23 cellular contexts compared by ENCODE assay signal in genomic region chr10:30200019-30200415, GRCh38.
DNase-seq lines count a peak whose midpoint lies in the region; FAIRE-seq and TF ChIP-seq lines count a peak whose summit lies in the region.
"Had no signal": no experiment of that assay in that cellular context is flagged by ENCODE, and none has a peak within 500 bp of the region (broad histone marks: within the 10 kb centered on the region; RNA-seq: fewer than 3 reads in every experiment).

No MANE protein-coding gene starts in this region.

- H3K4me2 ChIP-seq in mammary epithelial cell (ENCODE audit: insufficient read depth, low read depth, low read length), result peak overlapping the region; percentile 68
- H3K4me2 ChIP-seq: A549; BLaER1 treated with 17β-estradiol and CSF1 and Interleukin-3, amounts not matched to agents 10 nM and 100 nM had no signal

- peaks cover 20% of the 10 kb centered on the region for H3K4me1 ChIP-seq in mammary epithelial cell (ENCODE audit: insufficient read depth, low read length)
- H3K4me1 ChIP-seq: A549; BLaER1 treated with 17β-estradiol and CSF1 and Interleukin-3, amounts not matched to agents 10 nM and 100 nM; Caco-2 had no signal

- dilution Hi-C loops in mammary epithelial cell (cut with HindIII; ENCODE audit: low sequenced_read_pairs), result no loop called here

- H3K79me2 ChIP-seq in mammary epithelial cell (ENCODE audit: insufficient read depth, low read length), result no peaks in the 10 kb centered on the region

- H3K9ac ChIP-seq in mammary epithelial cell (ENCODE audit: insufficient read depth, low read length), result no peak overlapping the region
- H3K9ac ChIP-seq: BLaER1 treated with 17β-estradiol and CSF1 and Interleukin-3, amounts not matched to agents 10 nM and 100 nM had no signal

- intact Hi-C loops in mammary epithelial cell (cut with micrococcal nuclease), result no loop called here
- intact Hi-C loops in MCF 10A (cut with micrococcal nuclease), result no loop called here

- H3K36me3 ChIP-seq in mammary epithelial cell (ENCODE audit: insufficient read depth, low read length), result no peaks in the 10 kb centered on the region
- no peaks in the 10 kb centered on the region for H3K36me3 ChIP-seq in bronchial epithelial cell (ENCODE audit: control insufficient read depth, insufficient read depth, low read length)
- no peaks in the 10 kb centered on the region for H3K36me3 ChIP-seq in MG63

- DNase-seq in mammary epithelial cell, result no peak
- DNase-seq in MCF 10A (ENCODE audit: unreplicated experiment), result no peak
- peak; percentile 58 for DNase-seq in bronchial epithelial cell (ENCODE audit: low read depth)
- DNase-seq in epithelial cell of esophagus (ENCODE audit: low read depth), result peak; percentile 55
- DNase-seq in MG63, result no peak
- no peak for DNase-seq in stimulated activated CD4-positive, alpha-beta T cell treated with anti-CD3 and anti-CD28 coated beads, Interleukin-1b, Interleukin-23, amount 100 ng/mL, for 48 hours
- no peak for DNase-seq in EL
- DNase-seq: AML-193; Caco-2; Calu3; CD4-positive, alpha-beta T cell; CD8-positive, alpha-beta T cell; DMS79 treated with DMSO at 0.1 percent for 48 hours; GDM1 had no signal

- no peak overlapping the region for H3K4me3 Mint-ChIP-seq in MCF 10A (ENCODE audit: unreplicated experiment)
- H3K4me3 Mint-ChIP-seq: B cell; CD4-positive, alpha-beta T cell; CD8-positive, alpha-beta T cell had no signal

- POLR2A ChIA-PET in MCF 10A (lab: Yijun Ruan, JAX), result no interaction called here

- H3K27ac ChIP-seq in mammary epithelial cell (ENCODE audit: insufficient read depth, low read depth, low read length), result peak overlapping the region; percentile 48
- H3K27ac ChIP-seq: 22Rv1; A549; BLaER1 treated with 17β-estradiol and CSF1 and Interleukin-3, amounts not matched to agents 10 nM and 100 nM; C4-2B had no signal

- H3K27ac Mint-ChIP-seq in MCF 10A (ENCODE audit: low read depth, unreplicated experiment), result no peak overlapping the region
- H3K27ac Mint-ChIP-seq: B cell; CD4-positive, alpha-beta T cell; CD8-positive, alpha-beta T cell had no signal

- peaks cover 15% of the 10 kb centered on the region for H3K27me3 Mint-ChIP-seq in MCF 10A (ENCODE audit: insufficient read depth, unreplicated experiment)

- no peaks in the 10 kb centered on the region for H3K36me3 Mint-ChIP-seq in MCF 10A (ENCODE audit: insufficient read depth, unreplicated experiment)
- H3K36me3 Mint-ChIP-seq: CD8-positive, alpha-beta T cell had no signal

- TF ChIP-seq CTCF in mammary epithelial cell (conservative IDR thresholded peaks at IDR 0.05 in 1 of 2, IDR thresholded peaks at IDR 0.05 in 1 of 2; ENCODE audit: extremely low read depth in 1 of 2, insufficient read depth in 1 of 2, low read depth in 1 of 2, low read length in 2 of 2) (no peak), MCF 10A (IDR thresholded peaks at IDR 0.05; ENCODE audit: unreplicated experiment) (no peak), bronchial epithelial cell (IDR thresholded peaks at IDR 0.05; ENCODE audit: insufficient read depth, low read length, severe bottlenecking) (no peak), epithelial cell of esophagus (IDR thresholded peaks at IDR 0.05; ENCODE audit: insufficient read depth, low read depth, low read length, missing control alignments) (no peak)

- CTCF ChIA-PET in mammary epithelial cell (lab: Charles Lee; ENCODE audit: low non-redundant PET) (no interaction called here), MCF 10A (lab: Yijun Ruan, JAX) (interaction anchor here (1.5 kb wide), 1 partner anchor 198 kb away, joined by 6 read pairs; no protein-coding TSS in a partner anchor)

- 70% methylated on average over 4 of the region's 4 CpGs for WGBS in mammary epithelial cell (ENCODE audit: low coverage, missing lambda C conversion rate)

- H3K4me1 Mint-ChIP-seq in MCF 10A (ENCODE audit: insufficient read depth, unreplicated experiment), result no peaks in the 10 kb centered on the region
- H3K4me1 Mint-ChIP-seq: B cell had no signal

- in situ Hi-C loops in mammary epithelial cell (cut with MboI; ENCODE audit: low sequenced_read_pairs in 2 of 2), result no loop called here

- no TSS peak for BruUV-seq in mammary epithelial cell (replicated peaks; lab: Mats Ljungman, UMichigan)
- no TSS peak for BruUV-seq in MCF 10A (replicated peaks; lab: Mats Ljungman, UMichigan)

- H4K20me1 ChIP-seq in mammary epithelial cell (ENCODE audit: insufficient read depth, low read length), result no peaks in the 10 kb centered on the region
- H4K20me1 ChIP-seq: BLaER1 treated with 17β-estradiol and CSF1 and Interleukin-3, amounts not matched to agents 10 nM and 100 nM had no signal

- H2AFZ ChIP-seq in mammary epithelial cell (ENCODE audit: low read depth, low read length), result peak overlapping the region; percentile 74

- H3K9me3 ChIP-seq in mammary epithelial cell (replicated peaks; ENCODE audit: insufficient read depth, low read length) (no peaks in the 10 kb centered on the region), MG63 (peaks cover 8% of the 10 kb centered on the region)

- no peak overlapping the region for H3K4me3 ChIP-seq in mammary epithelial cell (replicated peaks in 1 of 3; ENCODE audit: insufficient read depth in 1 of 3, low read depth in 2 of 3, low read length in 3 of 3)
- no peak overlapping the region for H3K4me3 ChIP-seq in bronchial epithelial cell (ENCODE audit: low read depth, low read length)
- H3K4me3 ChIP-seq in epithelial cell of esophagus (ENCODE audit: low read length), result no peak overlapping the region
- no peak overlapping the region for H3K4me3 ChIP-seq in MG63
- H3K4me3 ChIP-seq: A549; BLaER1 treated with 17β-estradiol and CSF1 and Interleukin-3, amounts not matched to agents 10 nM and 100 nM; GM12878 had no signal

- no peaks in the 10 kb centered on the region for H3K9me3 Mint-ChIP-seq in MCF 10A (ENCODE audit: unreplicated experiment)
- H3K9me3 Mint-ChIP-seq: CD8-positive, alpha-beta T cell had no signal

- no peaks in the 10 kb centered on the region for H3K27me3 ChIP-seq in mammary epithelial cell (ENCODE audit: insufficient read depth, low read length)
- H3K27me3 ChIP-seq in bronchial epithelial cell (ENCODE audit: control insufficient read depth, insufficient read depth, low read length), result no peaks in the 10 kb centered on the region
- no peaks in the 10 kb centered on the region for H3K27me3 ChIP-seq in MG63
- H3K27me3 ChIP-seq: BLaER1 treated with 17β-estradiol and CSF1 and Interleukin-3, amounts not matched to agents 10 nM and 100 nM had no signal

- no peak for FAIRE-seq in bronchial epithelial cell (lab: Jason Lieb, UNC)
- FAIRE-seq: A549, D721Med, GM12878, GM12892, GM18507 had no signal

Comparison
In these comparisons a context has a peak if more than half of its experiments do, and no peak if none do; other contexts are left out.
1. DNase-seq: peak in bronchial epithelial cell (single experiment) and epithelial cell of esophagus (single experiment); none in mammary epithelial cell (single experiment), MCF 10A (single experiment), MG63 (single experiment), stimulated activated CD4-positive, alpha-beta T cell treated with anti-CD3 and anti-CD28 coated beads, Interleukin-1b, Interleukin-23, amount 100 ng/mL, for 48 hours (single experiment) and EL (single experiment).